ENCODE assay signal across 25 cellular contexts in genomic region chr15:60325905-60326304, GRCh38.
DNase-seq lines count a peak whose midpoint lies in the region; ATAC-seq and TF ChIP-seq lines count a peak whose summit lies in the region.
"Had no signal": no experiment of that assay in that cellular context is flagged by ENCODE, and none has a peak within 500 bp of the region (broad histone marks: within the 10 kb centered on the region; RNA-seq: fewer than 3 reads in every experiment).

No MANE protein-coding gene starts in this region.

- no peaks in the 10 kb centered on the region for H3K9me3 Mint-ChIP-seq in natural killer cell treated with Interleukin-12 subunit alpha and Interleukin-12 subunit beta and Interleukin-15 and Interleukin-18, amount 100 ng/mL, for 72 hours
- H3K9me3 Mint-ChIP-seq: H9; T-helper 1 cell treated with Interleukin-12 subunit alpha and Interleukin-12 subunit beta and Interleukin-4 antibody, amounts not matched to agents 30 μg/mL and 1 μg/mL, for 36 hours had no signal

- no peak overlapping the region for H3K4me3 Mint-ChIP-seq in natural killer cell treated with Interleukin-12 subunit alpha and Interleukin-12 subunit beta and Interleukin-15 and Interleukin-18, amount 100 ng/mL, for 72 hours
- H3K4me3 Mint-ChIP-seq: H9; T-helper 1 cell treated with Interleukin-12 subunit alpha and Interleukin-12 subunit beta and Interleukin-4 antibody, amounts not matched to agents 30 μg/mL and 1 μg/mL, for 36 hours had no signal

- no peaks in the 10 kb centered on the region for H3K36me3 Mint-ChIP-seq in natural killer cell treated with Interleukin-12 subunit alpha and Interleukin-12 subunit beta and Interleukin-15 and Interleukin-18, amount 100 ng/mL, for 72 hours

- H3K4me1 Mint-ChIP-seq in natural killer cell treated with Interleukin-12 subunit alpha and Interleukin-12 subunit beta and Interleukin-15 and Interleukin-18, amount 100 ng/mL, for 72 hours (ENCODE audit: low read depth in 2 of 2) = no peaks in the 10 kb centered on the region

- H2AFZ ChIP-seq in OCI-LY3 (ENCODE audit: low read depth, low read length) = peak overlapping the region; percentile 3; the same call in 1 of the 2 replicates
- H2AFZ ChIP-seq: GM23248 had no signal

- no peak overlapping the region; the same call in 1 of the 2 replicates for H3K9ac ChIP-seq in OCI-LY3 (ENCODE audit: low read length)
- H3K9ac ChIP-seq: GM23248, SK-N-SH had no signal

- H3K4me3 ChIP-seq in OCI-LY3 (ENCODE audit: low read length) = peak overlapping the region; percentile 40
- H3K4me3 ChIP-seq: GM23248, MG63 had no signal

- H3K27ac Mint-ChIP-seq in natural killer cell treated with Interleukin-12 subunit alpha and Interleukin-12 subunit beta and Interleukin-15 and Interleukin-18, amount 100 ng/mL, for 72 hours = no peak overlapping the region
- H3K27ac Mint-ChIP-seq: H9; T-helper 1 cell treated with Interleukin-12 subunit alpha and Interleukin-12 subunit beta and Interleukin-4 antibody, amounts not matched to agents 30 μg/mL and 1 μg/mL, for 36 hours had no signal

- peak; percentile 73 for DNase-seq in NCI-H1105 treated with DMSO at 0.1 percent for 48 hours (lab: John Stamatoyannopoulos, UW)
- DNase-seq in NCI-H1105 (lab: John Stamatoyannopoulos, UW) = no peak
- peak; percentile 55 for DNase-seq in NCI-H1417 treated with DMSO at 0.1 percent for 48 hours (lab: John Stamatoyannopoulos, UW)
- no peak for DNase-seq in NCI-H526 (lab: John Stamatoyannopoulos, UW)
- no peak for DNase-seq in natural killer cell treated with Interleukin-12 subunit alpha and Interleukin-12 subunit beta and Interleukin-15 and Interleukin-18, amount 100 ng/mL, for 72 hours (ENCODE audit: low spot score)
- no peak for DNase-seq in NCI-H2107 (lab: John Stamatoyannopoulos, UW)
- DNase-seq: 8988T, DMS153, GM23248, H9, IMR-90, KG1, MG63, NCI-H1436, NCI-H187, NCI-H2081 treated with DMSO at 0.1 percent for 48 hours, NCI-H446, NCI-H82, SHP77 treated with DMSO at 0.1 percent for 48 hours, SK-N-SH, SW 1271 had no signal

- H3K4me2 ChIP-seq in OCI-LY3 (ENCODE audit: low read length) = peak overlapping the region; percentile 46
- H3K4me2 ChIP-seq: SK-N-SH had no signal

- H4K20me1 ChIP-seq in OCI-LY3 (ENCODE audit: insufficient read depth, low read length) = no peaks in the 10 kb centered on the region

- H3K27me3 ChIP-seq in OCI-LY3 (ENCODE audit: low read depth, low read length) = peaks cover 21% of the 10 kb centered on the region
- H3K27me3 ChIP-seq: MG63 had no signal

- no peak for TF ChIP-seq CTCF in OCI-LY3 (IDR thresholded peaks at IDR 0.05; ENCODE audit: low read depth, low read length)

- H3K9me3 ChIP-seq in OCI-LY3 (ENCODE audit: insufficient read depth, low read length) = no peaks in the 10 kb centered on the region
- H3K9me3 ChIP-seq: MG63, SK-N-SH had no signal

- H3K79me2 ChIP-seq in OCI-LY3 (ENCODE audit: low read length) = no peaks in the 10 kb centered on the region

- H3K27me3 Mint-ChIP-seq in natural killer cell treated with Interleukin-12 subunit alpha and Interleukin-12 subunit beta and Interleukin-15 and Interleukin-18, amount 100 ng/mL, for 72 hours = peaks cover 40 to 50% of the 10 kb centered on the region in 2 donors

- ATAC-seq in natural killer cell treated with Interleukin-12 subunit alpha and Interleukin-12 subunit beta and Interleukin-15 and Interleukin-18, amount 100 ng/mL, for 72 hours = no peak
- ATAC-seq: Panc1 had no signal

- peaks cover 18% of the 10 kb centered on the region for H3K4me1 ChIP-seq in OCI-LY3 (ENCODE audit: low read length)

- no peak overlapping the region for H3K27ac ChIP-seq in OCI-LY3 (ENCODE audit: low read length)
- H3K27ac ChIP-seq: GM23248, RWPE1 had no signal

- no peaks in the 10 kb centered on the region for H3K36me3 ChIP-seq in OCI-LY3 (replicated peaks; ENCODE audit: low read depth, low read length)
- H3K36me3 ChIP-seq: MG63 had no signal

Comparison
In these comparisons a context has a peak if more than half of its experiments do, and no peak if none do; other contexts are left out.
1. DNase-seq: peak in NCI-H1105 treated with DMSO at 0.1 percent for 48 hours (single experiment) and NCI-H1417 treated with DMSO at 0.1 percent for 48 hours (single experiment); none in NCI-H1105 (single experiment), NCI-H526 (0 of 2), natural killer cell treated with Interleukin-12 subunit alpha and Interleukin-12 subunit beta and Interleukin-15 and Interleukin-18, amount 100 ng/mL, for 72 hours (single experiment) and NCI-H2107 (single experiment).